In the genomic region with DNA sequence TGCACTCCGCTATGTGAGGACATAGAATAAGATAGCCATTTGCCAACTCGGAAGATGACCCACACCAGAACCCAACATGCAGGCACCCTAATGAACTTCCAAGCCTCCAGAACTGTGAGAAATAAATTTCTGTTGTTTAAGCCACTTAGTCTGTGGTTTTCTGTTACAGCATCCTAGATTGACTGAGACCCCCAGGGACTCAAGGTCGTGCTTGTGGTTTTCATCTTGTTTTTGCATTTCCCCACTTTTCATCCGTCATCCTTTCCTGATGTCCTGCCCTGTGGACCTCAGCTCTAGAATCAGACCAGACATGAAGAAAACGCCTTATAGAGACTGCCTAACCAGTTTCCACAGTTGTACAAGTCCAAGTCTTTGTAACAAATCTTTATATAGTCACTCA, we compare ENCODE assay signal across 20 cellular contexts. TPM values are rescaled to one million over a fixed set of nuclear protein-coding genes. Genes with fewer than 3 reads are reported as not detected.
A peak's percentile ranks its signal among the peaks of the same experiment; 100 is the strongest.
DNase-seq lines count a peak whose midpoint lies in the region; ATAC-seq and TF ChIP-seq lines count a peak whose summit lies in the region.
"Had no signal": no experiment of that assay in that cellular context is flagged by ENCODE, and none has a peak within 500 bp of the region (broad histone marks: within the 10 kb centered on the region; RNA-seq: fewer than 3 reads in every experiment).

No MANE protein-coding gene starts in this region.

- H3K27ac ChIP-seq in CD4-positive, alpha-beta T cell (ENCODE audit: low read depth, low read length): no peak overlapping the region
- no peak overlapping the region for H3K27ac ChIP-seq in OCI-LY1 (ENCODE audit: low read depth, low read length, poor library complexity, severe bottlenecking)
- H3K27ac ChIP-seq: A549 had no signal

- POLR2A ChIA-PET in CD4-positive, alpha-beta T cell (lab: Charles Lee): interaction anchor here (1.4 to 2.1 kb wide), 2 partner anchors 34 to 53 kb away, joined by 3 to 7 read pairs; no protein-coding TSS in a partner anchor

- peaks cover 84% of the 10 kb centered on the region for H3K4me1 Mint-ChIP-seq in CD4-positive, alpha-beta T cell (ENCODE audit: low read depth)

- CTCF ChIA-PET in CD4-positive, alpha-beta T cell (lab: Charles Lee): no interaction called here

- peaks cover 77% of the 10 kb centered on the region for H3K36me3 Mint-ChIP-seq in CD4-positive, alpha-beta T cell (ENCODE audit: low read depth)

- no peaks in the 10 kb centered on the region for H3K9me2 ChIP-seq in OCI-LY1 (ENCODE audit: low read depth, low read length)

- intact Hi-C loops in CD4-positive, alpha-beta T cell (cut with DNase I, micrococcal nuclease): loop anchor here (5.0 kb wide), 2 partner anchors 33 to 38 kb away; no protein-coding TSS in a partner anchor

- H3K9me3 ChIP-seq in CD4-positive, alpha-beta T cell (ENCODE audit: control insufficient read depth, low read length): peaks cover 7% of the 10 kb centered on the region
- no peaks in the 10 kb centered on the region for H3K9me3 ChIP-seq in OCI-LY1 (ENCODE audit: low read length)
- H3K9me3 ChIP-seq: A549, BE2C, MG63 had no signal

- TF ChIP-seq CTCF in CD4-positive, alpha-beta T cell (IDR thresholded peaks at IDR 0.05): no peak
- TF ChIP-seq CTCF in OCI-LY1 (IDR thresholded peaks at IDR 0.05; ENCODE audit: low read length): no peak

- no peaks in the 10 kb centered on the region for H3K27me3 Mint-ChIP-seq in CD4-positive, alpha-beta T cell
- H3K27me3 Mint-ChIP-seq: CD4-positive, alpha-beta memory T cell had no signal

- H3K9ac ChIP-seq in OCI-LY1 (ENCODE audit: low read length): no peak overlapping the region

- peak overlapping the region; percentile 12; the same call in 1 of the 2 replicates for H3K4me2 ChIP-seq in OCI-LY1 (ENCODE audit: low read length)
- H3K4me2 ChIP-seq: A549 had no signal

- H2AFZ ChIP-seq in OCI-LY1 (ENCODE audit: low read length): no peak overlapping the region

- no peaks in the 10 kb centered on the region for H4K20me1 ChIP-seq in OCI-LY1 (ENCODE audit: insufficient read depth, low read length)

- H3K4me3 Mint-ChIP-seq in CD4-positive, alpha-beta T cell: no peak overlapping the region

- peak overlapping the region; percentile 37 for H3K27ac Mint-ChIP-seq in CD4-positive, alpha-beta T cell

- no peak for DNase-seq in CD4-positive, alpha-beta T cell
- peak; percentile 18 for DNase-seq in iris pigment epithelial cell (ENCODE audit: low read depth)
- DNase-seq in smooth muscle cell of the brain vasculature (ENCODE audit: low read depth, low spot score): peak; percentile 10
- no peak for DNase-seq in NCI-H2196 (lab: John Stamatoyannopoulos, UW; ENCODE audit: unreplicated experiment)
- DNase-seq in activated CD4-positive, alpha-beta T cell treated with anti-CD3 and anti-CD28 coated beads, Interleukin-2, amount 50 U/mL, for 48 hours: no peak
- DNase-seq: BE2C; CD4-positive, alpha-beta memory T cell; EL; H7; MG63; NCI-H1048; NCI-H1436 treated with DMSO at 0.1 percent for 48 hours; NCI-H1930; NCI-H345; NCI-H524; NCI-H82 had no signal

- H3K9me3 Mint-ChIP-seq in CD4-positive, alpha-beta T cell: no peaks in the 10 kb centered on the region

- peaks cover 12% of the 10 kb centered on the region for H3K4me1 ChIP-seq in OCI-LY1 (ENCODE audit: insufficient read depth, low read length, severe bottlenecking)
- H3K4me1 ChIP-seq: A549, BE2C had no signal

- H3K79me2 ChIP-seq in OCI-LY1 (ENCODE audit: insufficient read depth, low read length): peaks cover 31% of the 10 kb centered on the region; the same call in 1 of the 2 replicates

- H3K27me3 ChIP-seq in CD4-positive, alpha-beta T cell (ENCODE audit: control insufficient read depth, insufficient read depth, low read length): no peaks in the 10 kb centered on the region
- H3K27me3 ChIP-seq in OCI-LY1 (ENCODE audit: insufficient read depth, low read length): no peaks in the 10 kb centered on the region
- H3K27me3 ChIP-seq: BE2C, MG63 had no signal

- H3K36me3 ChIP-seq in OCI-LY1 (ENCODE audit: insufficient read depth, low read length): peaks cover 14% of the 10 kb centered on the region
- H3K36me3 ChIP-seq: BE2C, MG63 had no signal

- H3F3A ChIP-seq in OCI-LY1 (ENCODE audit: insufficient read depth, low read length): no peaks in the 10 kb centered on the region

- H3K4me3 ChIP-seq in OCI-LY1 (ENCODE audit: low read depth, low read length, poor library complexity, severe bottlenecking): no peak overlapping the region
- H3K4me3 ChIP-seq: A549, MG63 had no signal

- ATAC-seq in CD4-positive, alpha-beta T cell (ENCODE audit: poor library complexity): no peak
- ATAC-seq in GM21619 (IDR thresholded peaks at IDR 0.05; ENCODE audit: unreplicated experiment): no peak
- ATAC-seq: A549, Right ventricle myocardium inferior had no signal

RNA-seq across cellular contexts. Expression of a gene that starts 54.4 kb away (rescaled TPM):
- 100 to 1,000 TPM in 1 of 2 experiments, 10 to 100 TPM in 1; 98.1 to 108 TPM for total RNA-seq in CD4-positive, alpha-beta T cell

Comparison
In these comparisons a context has a peak if more than half of its experiments do, and no peak if none do; other contexts are left out.
1. DNase-seq: peak in iris pigment epithelial cell (single experiment) and smooth muscle cell of the brain vasculature (single experiment); none in CD4-positive, alpha-beta T cell (0 of 10), NCI-H2196 (single experiment) and activated CD4-positive, alpha-beta T cell treated with anti-CD3 and anti-CD28 coated beads, Interleukin-2, amount 50 U/mL, for 48 hours (0 of 2).